1 cellular context compared by ENCODE assay signal in the genomic region with DNA sequence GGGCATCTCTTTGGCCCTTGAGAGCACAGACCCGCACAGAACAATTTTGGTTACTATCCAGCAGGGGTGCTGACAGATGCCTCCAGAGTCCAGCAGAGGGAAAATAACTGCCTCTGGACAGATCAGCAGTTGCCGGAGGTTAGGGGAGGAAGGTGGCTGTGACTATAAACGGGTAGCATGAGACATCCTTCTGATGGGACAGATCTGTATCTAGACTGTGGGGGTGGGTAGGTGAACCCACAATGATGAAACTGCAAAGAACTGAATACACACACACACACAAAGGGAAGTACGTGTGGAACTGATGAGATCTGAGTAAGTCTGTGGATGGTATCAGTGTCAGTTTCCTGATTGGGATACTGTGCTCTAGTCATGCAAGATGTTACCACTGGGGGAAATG.
TF ChIP-seq lines count a peak whose summit lies in the region.

No MANE protein-coding gene starts in this region.

TF ChIP-seq in HepG2, 621 proteins besides CTCF, POLR2A, EP300 and RAD21 (continued from another document):
- TF ChIP-seq ZSCAN20 (CRISPR knock-in tag; IDR thresholded peaks at IDR 0.05; ENCODE audit: borderline replicate concordance), result no peak
- TF ChIP-seq ZNF839 (CRISPR knock-in tag; IDR thresholded peaks at IDR 0.05; ENCODE audit: borderline replicate concordance), result no peak
- TF ChIP-seq ZMYM3 (CRISPR knock-in tag; IDR thresholded peaks at IDR 0.05), result no peak
- TF ChIP-seq, protein P1, sequence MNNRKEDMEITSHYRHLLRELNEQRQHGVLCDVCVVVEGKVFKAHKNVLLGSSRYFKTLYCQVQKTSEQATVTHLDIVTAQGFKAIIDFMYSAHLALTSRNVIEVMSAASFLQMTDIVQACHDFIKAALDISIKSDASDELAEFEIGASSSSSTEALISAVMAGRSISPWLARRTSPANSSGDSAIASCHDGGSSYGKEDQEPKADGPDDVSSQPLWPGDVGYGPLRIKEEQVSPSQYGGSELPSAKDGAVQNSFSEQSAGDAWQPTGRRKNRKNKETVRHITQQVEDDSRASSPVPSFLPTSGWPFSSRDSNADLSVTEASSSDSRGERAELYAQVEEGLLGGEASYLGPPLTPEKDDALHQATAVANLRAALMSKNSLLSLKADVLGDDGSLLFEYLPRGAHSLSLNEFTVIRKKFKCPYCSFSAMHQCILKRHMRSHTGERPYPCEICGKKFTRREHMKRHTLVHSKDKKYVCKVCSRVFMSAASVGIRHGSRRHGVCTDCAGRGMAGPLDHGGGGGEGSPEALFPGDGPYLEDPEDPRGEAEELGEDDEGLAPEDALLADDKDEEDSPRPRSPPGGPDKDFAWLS (CRISPR knock-in tag; IDR thresholded peaks at IDR 0.05; ENCODE audit: borderline replicate concordance), result no peak
- no peak for TF ChIP-seq ZNF790 (CRISPR knock-in tag; IDR thresholded peaks at IDR 0.05; ENCODE audit: borderline replicate concordance)
- TF ChIP-seq, protein P2, sequence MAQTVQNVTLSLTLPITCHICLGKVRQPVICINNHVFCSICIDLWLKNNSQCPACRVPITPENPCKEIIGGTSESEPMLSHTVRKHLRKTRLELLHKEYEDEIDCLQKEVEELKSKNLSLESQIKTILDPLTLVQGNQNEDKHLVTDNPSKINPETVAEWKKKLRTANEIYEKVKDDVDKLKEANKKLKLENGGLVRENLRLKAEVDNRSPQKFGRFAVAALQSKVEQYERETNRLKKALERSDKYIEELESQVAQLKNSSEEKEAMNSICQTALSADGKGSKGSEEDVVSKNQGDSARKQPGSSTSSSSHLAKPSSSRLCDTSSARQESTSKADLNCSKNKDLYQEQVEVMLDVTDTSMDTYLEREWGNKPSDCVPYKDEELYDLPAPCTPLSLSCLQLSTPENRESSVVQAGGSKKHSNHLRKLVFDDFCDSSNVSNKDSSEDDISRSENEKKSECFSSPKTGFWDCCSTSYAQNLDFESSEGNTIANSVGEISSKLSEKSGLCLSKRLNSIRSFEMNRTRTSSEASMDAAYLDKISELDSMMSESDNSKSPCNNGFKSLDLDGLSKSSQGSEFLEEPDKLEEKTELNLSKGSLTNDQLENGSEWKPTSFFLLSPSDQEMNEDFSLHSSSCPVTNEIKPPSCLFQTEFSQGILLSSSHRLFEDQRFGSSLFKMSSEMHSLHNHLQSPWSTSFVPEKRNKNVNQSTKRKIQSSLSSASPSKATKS (CRISPR knock-in tag; IDR thresholded peaks at IDR 0.05), result no peak
- TF ChIP-seq CENPT (CRISPR knock-in tag; IDR thresholded peaks at IDR 0.05; ENCODE audit: low read depth), result no peak
- TF ChIP-seq ZKSCAN1 (IDR thresholded peaks at IDR 0.05; ENCODE audit: low read length), result no peak
- no peak for TF ChIP-seq NFE2L2 (IDR thresholded peaks at IDR 0.05; ENCODE audit: low read length)
- no peak for TF ChIP-seq YEATS2 (CRISPR knock-in tag; IDR thresholded peaks at IDR 0.05; ENCODE audit: borderline replicate concordance)
